In the genomic region with DNA sequence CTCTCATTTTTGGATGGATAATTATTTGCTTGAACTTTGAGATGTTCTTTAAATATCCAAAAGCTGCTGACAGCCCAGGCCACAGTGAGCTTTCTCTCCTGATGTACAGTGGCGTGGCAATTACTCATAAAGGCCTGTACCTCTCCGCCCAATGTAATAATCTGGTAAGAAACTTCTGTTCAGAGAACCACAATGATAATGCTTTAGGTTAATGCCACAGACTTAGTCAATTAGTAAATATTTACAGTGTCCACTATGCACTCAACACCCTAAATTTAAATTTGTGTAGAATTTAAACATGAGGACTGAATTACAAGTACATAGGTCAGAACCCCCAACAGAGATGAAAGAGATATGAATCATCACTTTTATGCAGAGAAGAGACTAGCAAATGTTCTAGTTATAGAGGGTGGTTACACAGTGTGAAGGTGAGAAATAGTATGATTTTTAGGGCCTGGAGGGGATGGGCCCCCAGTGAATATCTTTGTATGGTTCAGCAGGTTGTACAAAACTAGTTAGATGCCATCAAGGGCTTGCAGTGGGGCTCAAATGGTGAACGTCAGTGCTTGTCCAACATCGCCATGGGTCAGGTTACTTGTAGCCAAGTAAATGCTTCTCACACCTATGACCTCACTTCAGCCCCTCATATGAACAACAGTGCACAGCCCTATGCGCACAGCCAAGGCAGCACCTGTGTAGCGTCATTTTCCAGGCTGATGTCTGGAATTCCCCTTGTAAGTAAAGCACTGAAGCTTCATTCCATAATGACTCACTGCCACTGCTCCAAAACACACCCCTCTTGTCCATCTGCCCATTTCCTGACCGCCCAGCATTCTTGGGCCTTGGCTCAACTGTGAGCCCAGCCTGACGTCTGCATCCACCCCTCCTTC, we compare ENCODE assay signal across 8 cellular contexts. TPM values are rescaled to one million over a fixed set of nuclear protein-coding genes. Genes with fewer than 3 reads are reported as not detected.
A peak's percentile ranks its signal among the peaks of the same experiment; 100 is the strongest.
DNase-seq lines count a peak whose midpoint lies in the region; ATAC-seq and TF ChIP-seq lines count a peak whose summit lies in the region.

No MANE protein-coding gene starts in this region.

- no peak overlapping the region for H3K4me3 ChIP-seq in epithelial cell of proximal tubule (ENCODE audit: low read depth, low read length)

- peak; percentile 45 for DNase-seq in Ammon's horn (ENCODE audit: low spot score)
- peak; percentile 39 for DNase-seq in NCI-H2196 treated with DMSO at 0.1 percent for 48 hours (lab: John Stamatoyannopoulos, UW; ENCODE audit: unreplicated experiment)
- DNase-seq in epithelial cell of proximal tubule (ENCODE audit: low read depth), result peak; percentile 97
- DNase-seq in non-pigmented ciliary epithelial cell (ENCODE audit: low read depth), result peak; percentile 98
- DNase-seq in NCI-H128 (lab: John Stamatoyannopoulos, UW; ENCODE audit: unreplicated experiment), result no peak
- DNase-seq in NCI-H345 (lab: John Stamatoyannopoulos, UW), result no peak
- DNase-seq in DMS 273 treated with DMSO at 0.1 percent for 48 hours (lab: John Stamatoyannopoulos, UW), result no peak

- no peak for TF ChIP-seq CTCF in epithelial cell of proximal tubule (conservative IDR thresholded peaks at IDR 0.05; ENCODE audit: low read depth, low read length)

- ATAC-seq in HG03108 (IDR thresholded peaks at IDR 0.05; ENCODE audit: unreplicated experiment), result no peak

RNA-seq across cellular contexts. Expression of a gene that starts 13.3 kb away (rescaled TPM):
- 32.9 and 45.9 TPM in 2 replicates for total RNA-seq in epithelial cell of proximal tubule

Comparison
In these comparisons a context has a peak if more than half of its experiments do, and no peak if none do; other contexts are left out.
1. DNase-seq: peak in Ammon's horn (single experiment), NCI-H2196 treated with DMSO at 0.1 percent for 48 hours (single experiment), epithelial cell of proximal tubule (single experiment) and non-pigmented ciliary epithelial cell (single experiment); none in NCI-H128 (single experiment), NCI-H345 (single experiment) and DMS 273 treated with DMSO at 0.1 percent for 48 hours (single experiment).